In genomic region chr13:97692628-97693027, GRCh38 we compare ENCODE assay signal across 6 cellular contexts.
"Had no signal": no experiment of that assay in that cellular context is flagged by ENCODE, and none has a peak within 500 bp of the region (broad histone marks: within the 10 kb centered on the region; RNA-seq: fewer than 3 reads in every experiment).

No MANE protein-coding gene starts in this region.

- FAIRE-seq: HTR-8/SVneo had no signal

- H3K4me2 ChIP-seq: KMS-11 had no signal

- H3K9ac ChIP-seq: KMS-11 had no signal

- H3K27ac ChIP-seq: HL-60, KMS-11 had no signal

- DNase-seq: Karpas-422, KBM-7, KG1 had no signal
